In the genomic region with DNA sequence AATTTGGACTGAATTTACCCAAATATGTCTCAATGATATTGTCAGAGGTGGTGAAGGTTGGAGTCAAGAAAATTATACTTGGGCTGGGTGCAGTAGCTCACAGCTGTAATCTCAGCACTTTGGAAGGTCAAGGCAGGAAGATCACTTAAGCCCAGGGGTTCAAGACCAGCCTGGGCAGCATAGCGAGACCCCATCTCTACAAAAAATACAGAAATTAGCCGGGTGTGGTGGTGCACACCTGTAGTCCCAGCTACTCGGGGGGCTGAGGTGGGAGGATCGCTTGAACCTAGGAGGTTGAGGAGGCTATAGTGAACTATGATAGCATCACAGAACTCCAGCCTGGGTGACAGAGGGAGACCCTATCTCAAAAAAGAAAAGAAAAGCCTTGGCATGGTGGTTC, we compare ENCODE assay signal across 28 cellular contexts. TPM values are rescaled to one million over a fixed set of nuclear protein-coding genes. Genes with fewer than 3 reads are reported as not detected.
DNase-seq lines count a peak whose midpoint lies in the region; ATAC-seq and TF ChIP-seq lines count a peak whose summit lies in the region.
"Had no signal": no experiment of that assay in that cellular context is flagged by ENCODE, and none has a peak within 500 bp of the region (broad histone marks: within the 10 kb centered on the region; RNA-seq: fewer than 3 reads in every experiment).

No MANE protein-coding gene starts in this region.

- peaks cover 81% of the 10 kb centered on the region for H3K4me1 Mint-ChIP-seq in activated CD4-positive, alpha-beta T cell treated with anti-CD3 and anti-CD28 coated beads for 36 hours
- H3K4me1 Mint-ChIP-seq in activated CD8-positive, alpha-beta T cell treated with anti-CD3 and anti-CD28 coated beads for 36 hours (ENCODE audit: low read depth), result peaks cover 84% of the 10 kb centered on the region
- H3K4me1 Mint-ChIP-seq: naive B cell had no signal

- H3K9me3 ChIP-seq in BLaER1 treated with 17β-estradiol and CSF1 and Interleukin-3, amounts not matched to agents 10 nM and 100 nM (replicated peaks in 1 of 11), result no peaks in the 10 kb centered on the region
- no peaks in the 10 kb centered on the region for H3K9me3 ChIP-seq in psoas muscle
- H3K9me3 ChIP-seq: ascending aorta, Caco-2, gastroesophageal sphincter, right atrium auricular region, tibial nerve had no signal

- 82 to 91% (median 85%) methylated on average over 4 of the region's 4 CpGs for WGBS in psoas muscle, 3 donors

- H3K27ac Mint-ChIP-seq in activated CD4-positive, alpha-beta T cell treated with anti-CD3 and anti-CD28 coated beads for 36 hours, result peak overlapping the region; percentile 71
- H3K27ac Mint-ChIP-seq in activated CD8-positive, alpha-beta T cell treated with anti-CD3 and anti-CD28 coated beads for 36 hours, result peak overlapping the region; percentile 57
- H3K27ac Mint-ChIP-seq: dendritic cell treated with granulocyte-macrophage colony-stimulating factor and Interleukin-4, amounts not matched to agents 40 ng/mL and 50 ng/mL, for 4 days; naive B cell had no signal

- no peak for DNase-seq in activated CD4-positive, alpha-beta T cell treated with anti-CD3 and anti-CD28 coated beads for 36 hours
- no peak for DNase-seq in activated CD4-positive, alpha-beta T cell treated with anti-CD3 and anti-CD28 coated beads for 4 hours
- DNase-seq in activated CD8-positive, alpha-beta T cell treated with anti-CD3 and anti-CD28 coated beads for 36 hours, result no peak
- DNase-seq in mesenteric fat pad (ENCODE audit: low spot score) (peak; percentile 26), psoas muscle (no peak)
- DNase-seq: activated CD4-positive, alpha-beta T cell treated with anti-CD3 and anti-CD28 coated beads for 1 hour; activated gamma-delta T cell treated with Interleukin-2 at 50 U/mL for 16 hours; AML-193; Caco-2; caudate nucleus; DMS79 treated with DMSO at 0.1 percent for 48 hours; hypothalamus; Karpas-422; MV-4-11; naive B cell; NCI-H146; NCI-H510A; SHP77; stimulated activated naive CD4-positive, alpha-beta T cell treated with Interleukin-2 at 50 U/mL for 16 hours had no signal

- no peaks in the 10 kb centered on the region for H3K36me3 ChIP-seq in BLaER1 treated with 17β-estradiol and CSF1 and Interleukin-3, amounts not matched to agents 10 nM and 100 nM
- H3K36me3 ChIP-seq in psoas muscle (ENCODE audit: insufficient read depth in 1 of 2, low read depth in 1 of 2), result no peaks in the 10 kb centered on the region
- H3K36me3 ChIP-seq: ascending aorta, gastroesophageal sphincter, right atrium auricular region, tibial nerve had no signal

- H3K27me3 ChIP-seq in BLaER1 treated with 17β-estradiol and CSF1 and Interleukin-3, amounts not matched to agents 10 nM and 100 nM, result peaks cover 0 to 11% (median 0%) of the 10 kb centered on the region in 11 experiments; a peak in 3 of 22 replicates
- peaks cover 0 to 12% (median 0%) of the 10 kb centered on the region in 3 donors for H3K27me3 ChIP-seq in psoas muscle (ENCODE audit: insufficient read depth in 3 of 3, low read length in 2 of 3)
- H3K27me3 ChIP-seq: ascending aorta, right atrium auricular region had no signal

- H4K20me1 ChIP-seq in BLaER1 treated with 17β-estradiol and CSF1 and Interleukin-3, amounts not matched to agents 10 nM and 100 nM, result no peaks in the 10 kb centered on the region

- CTCF ChIA-PET in activated CD4-positive, alpha-beta T cell treated with anti-CD3 and anti-CD28 coated beads for 36 hours (lab: Charles Lee), result interaction anchor here (1.0 kb wide), 1 partner anchor 98 kb away, joined by 4 read pairs; no protein-coding TSS in a partner anchor
- CTCF ChIA-PET in activated CD8-positive, alpha-beta T cell treated with anti-CD3 and anti-CD28 coated beads for 36 hours (lab: Charles Lee), result interaction anchor here (1.0 to 1.4 kb wide), 2 partner anchors 44 to 52 kb away, joined by 3 read pairs; no protein-coding TSS in a partner anchor

- H3K4me1 ChIP-seq in BLaER1 treated with 17β-estradiol and CSF1 and Interleukin-3, amounts not matched to agents 10 nM and 100 nM, result peaks cover 32 to 100% (median 89%) of the 10 kb centered on the region in 10 experiments
- H3K4me1 ChIP-seq in psoas muscle, result no peaks in the 10 kb centered on the region
- H3K4me1 ChIP-seq: ascending aorta, Caco-2, gastroesophageal sphincter, right atrium auricular region had no signal

- H3K9me3 Mint-ChIP-seq in activated CD4-positive, alpha-beta T cell treated with anti-CD3 and anti-CD28 coated beads for 36 hours (ENCODE audit: low read depth), result no peaks in the 10 kb centered on the region
- no peaks in the 10 kb centered on the region for H3K9me3 Mint-ChIP-seq in activated CD8-positive, alpha-beta T cell treated with anti-CD3 and anti-CD28 coated beads for 36 hours
- H3K9me3 Mint-ChIP-seq: dendritic cell treated with granulocyte-macrophage colony-stimulating factor and Interleukin-4, amounts not matched to agents 40 ng/mL and 50 ng/mL, for 4 days; naive B cell had no signal

- no peaks in the 10 kb centered on the region for H3K36me3 Mint-ChIP-seq in activated CD4-positive, alpha-beta T cell treated with anti-CD3 and anti-CD28 coated beads for 36 hours (ENCODE audit: low read depth)
- H3K36me3 Mint-ChIP-seq in activated CD8-positive, alpha-beta T cell treated with anti-CD3 and anti-CD28 coated beads for 36 hours (ENCODE audit: low read depth), result no peaks in the 10 kb centered on the region
- H3K36me3 Mint-ChIP-seq: naive B cell had no signal

- no peaks in the 10 kb centered on the region for H3K27me3 Mint-ChIP-seq in activated CD4-positive, alpha-beta T cell treated with anti-CD3 and anti-CD28 coated beads for 36 hours
- no peaks in the 10 kb centered on the region for H3K27me3 Mint-ChIP-seq in activated CD8-positive, alpha-beta T cell treated with anti-CD3 and anti-CD28 coated beads for 36 hours

- 0 out of 22 replicates have a peak overlapping the region, but pooled peaks of 1 of the 11 experiments have one; percentile 4 for H3K9ac ChIP-seq in BLaER1 treated with 17β-estradiol and CSF1 and Interleukin-3, amounts not matched to agents 10 nM and 100 nM

- intact Hi-C loops in activated CD4-positive, alpha-beta T cell treated with anti-CD3 and anti-CD28 coated beads for 36 hours (cut with DNase I, micrococcal nuclease), result loop anchor here (5.0 to 10.0 kb wide), 2 partner anchors 53 to 719 kb away; a partner anchor contains a TSS
- intact Hi-C loops in activated CD8-positive, alpha-beta T cell treated with anti-CD3 and anti-CD28 coated beads for 36 hours (cut with micrococcal nuclease), result loop anchor here (5.0 kb wide), 1 partner anchor 38 kb away; a partner anchor contains a TSS
- intact Hi-C loops in psoas muscle (cut with DNase I), result no loop called here

- no peak overlapping the region for H3K4me3 Mint-ChIP-seq in activated CD4-positive, alpha-beta T cell treated with anti-CD3 and anti-CD28 coated beads for 36 hours
- no peak overlapping the region for H3K4me3 Mint-ChIP-seq in activated CD8-positive, alpha-beta T cell treated with anti-CD3 and anti-CD28 coated beads for 36 hours
- H3K4me3 Mint-ChIP-seq: dendritic cell treated with granulocyte-macrophage colony-stimulating factor and Interleukin-4, amounts not matched to agents 40 ng/mL and 50 ng/mL, for 4 days; naive B cell had no signal

- no peak for TF ChIP-seq CTCF in activated CD8-positive, alpha-beta T cell treated with anti-CD3 and anti-CD28 coated beads for 36 hours (IDR thresholded peaks at IDR 0.05)
- TF ChIP-seq CTCF in psoas muscle (IDR thresholded peaks at IDR 0.05), result no peak

- POLR2A ChIA-PET in activated CD4-positive, alpha-beta T cell treated with anti-CD3 and anti-CD28 coated beads for 36 hours (lab: Charles Lee), result no interaction called here
- POLR2A ChIA-PET in activated CD8-positive, alpha-beta T cell treated with anti-CD3 and anti-CD28 coated beads for 36 hours (lab: Charles Lee), result interaction anchor here (1.4 to 7.0 kb wide), 3 partner anchors 13 to 49 kb away, joined by 4 to 97 read pairs (median 12); a partner anchor contains a TSS

- ATAC-seq in activated CD4-positive, alpha-beta T cell treated with anti-CD3 and anti-CD28 coated beads for 36 hours, result no peak
- no peak for ATAC-seq in activated CD8-positive, alpha-beta T cell treated with anti-CD3 and anti-CD28 coated beads for 36 hours
- no peak for ATAC-seq in HG03108 (IDR thresholded peaks at IDR 0.05; ENCODE audit: unreplicated experiment)
- ATAC-seq in psoas muscle, result no peak
- ATAC-seq in HG02840 (IDR thresholded peaks at IDR 0.05; ENCODE audit: low FRiP score, unreplicated experiment), result no peak
- ATAC-seq: gastroesophageal sphincter, left lobe of liver had no signal

- peak overlapping the region in 10 of 11 experiments; percentile 18 to 94 (median 76); a peak in 19 of 22 replicates for H3K4me2 ChIP-seq in BLaER1 treated with 17β-estradiol and CSF1 and Interleukin-3, amounts not matched to agents 10 nM and 100 nM

- peak overlapping the region in 3 of 11 experiments; percentile 67 to 73 (median 71); a peak in 3 of 22 replicates for H3K27ac ChIP-seq in BLaER1 treated with 17β-estradiol and CSF1 and Interleukin-3, amounts not matched to agents 10 nM and 100 nM
- no peak overlapping the region for H3K27ac ChIP-seq in psoas muscle
- H3K27ac ChIP-seq: ascending aorta, gastroesophageal sphincter, right atrium auricular region, tibial nerve had no signal

- H3K4me3 ChIP-seq in BLaER1 treated with 17β-estradiol and CSF1 and Interleukin-3, amounts not matched to agents 10 nM and 100 nM, result 0 out of 20 replicates have a peak overlapping the region, but pooled peaks of 1 of the 10 experiments have one; percentile 37
- no peak overlapping the region for H3K4me3 ChIP-seq in psoas muscle
- H3K4me3 ChIP-seq: ascending aorta, gastroesophageal sphincter, right atrium auricular region, tibial nerve had no signal

RNA-seq across cellular contexts. Expression of a gene that starts 40.9 kb away (rescaled TPM):
- 100 to 1,000 TPM; 200 to 234 TPM for total RNA-seq in activated CD4-positive, alpha-beta T cell treated with anti-CD3 and anti-CD28 coated beads for 36 hours
- total RNA-seq in activated CD8-positive, alpha-beta T cell treated with anti-CD3 and anti-CD28 coated beads for 36 hours, result 100 to 1,000 TPM; 193 to 206 TPM
- total RNA-seq in mesenteric fat pad (4.1 TPM), psoas muscle (1 to 10 TPM; 1.6 to 2.0 (median 1.7) TPM)
- polyA plus RNA-seq in psoas muscle, result 1 to 10 TPM; 1.7 to 2.1 (median 1.8) TPM

RNA-seq across cellular contexts. Expression of a gene that starts 51.2 kb away (rescaled TPM):
- 10 to 100 TPM; 12.7 to 14.2 TPM for total RNA-seq in activated CD4-positive, alpha-beta T cell treated with anti-CD3 and anti-CD28 coated beads for 36 hours
- 10 to 100 TPM; 14.6 to 18.2 TPM for total RNA-seq in activated CD8-positive, alpha-beta T cell treated with anti-CD3 and anti-CD28 coated beads for 36 hours
- 31.4 TPM for total RNA-seq in mesenteric fat pad
- 10 to 100 TPM; 12.9 to 20.3 (median 16.1) TPM for total RNA-seq in psoas muscle
- polyA plus RNA-seq in psoas muscle, result 10 to 100 TPM; 21.9 to 46.9 (median 38.0) TPM

Comparison
In these comparisons a context has a peak if more than half of its experiments do, and no peak if none do; other contexts are left out.
1. RNA of a gene that starts 40.9 kb away (total RNA-seq): 200 to 234 TPM in activated CD4-positive, alpha-beta T cell treated with anti-CD3 and anti-CD28 coated beads for 36 hours and 193 to 206 TPM in activated CD8-positive, alpha-beta T cell treated with anti-CD3 and anti-CD28 coated beads for 36 hours; 4.1 TPM in mesenteric fat pad (single experiment) and 1.6 to 2.0 TPM in psoas muscle; every median in the first group is over 10 times any median in the second.
2. intact Hi-C loops: an anchor here in activated CD4-positive, alpha-beta T cell treated with anti-CD3 and anti-CD28 coated beads for 36 hours (5.0 to 10.0 kb wide) and activated CD8-positive, alpha-beta T cell treated with anti-CD3 and anti-CD28 coated beads for 36 hours (5.0 kb wide); none called in psoas muscle.